9 cellular contexts compared by ENCODE assay signal in the genomic region with DNA sequence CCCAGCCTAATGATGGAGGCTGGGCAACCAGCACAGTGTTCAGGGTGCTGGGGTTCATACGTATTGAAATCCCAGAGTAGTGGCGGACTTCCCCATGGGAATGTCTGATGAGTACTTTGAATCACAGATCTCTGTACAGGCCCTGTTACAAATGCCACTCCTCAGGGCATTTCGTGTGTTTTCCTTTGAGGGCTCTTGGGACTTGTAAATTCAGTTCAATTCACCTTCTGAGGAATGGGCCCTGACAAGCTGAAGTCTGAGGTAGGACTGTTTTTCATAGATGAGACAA. TPM values are rescaled to one million over a fixed set of nuclear protein-coding genes. Genes with fewer than 3 reads are reported as not detected.
DNase-seq lines count a peak whose midpoint lies in the region; ATAC-seq, FAIRE-seq and TF ChIP-seq lines count a peak whose summit lies in the region.
"Had no signal": no experiment of that assay in that cellular context is flagged by ENCODE, and none has a peak within 500 bp of the region (broad histone marks: within the 10 kb centered on the region; RNA-seq: fewer than 3 reads in every experiment).

No MANE protein-coding gene starts in this region.

- H3K27ac Mint-ChIP-seq in HFFc6: peak overlapping the region; percentile 90

- no peak for TF ChIP-seq EP300 in K562 (IDR thresholded peaks at IDR 0.05; ENCODE audit: low read length)

- peaks cover 38% of the 10 kb centered on the region for H3K36me3 Mint-ChIP-seq in HFFc6 (ENCODE audit: low read depth)

- H3K4me1 Mint-ChIP-seq in HFFc6 (ENCODE audit: low read depth): peaks cover 40% of the 10 kb centered on the region

- peaks cover 39% of the 10 kb centered on the region for H3K79me2 ChIP-seq in K562 (ENCODE audit: control insufficient read depth, insufficient read depth, low read length)

- H3K9me1 ChIP-seq in K562 (ENCODE audit: control insufficient read depth, insufficient read depth, low read length): no peaks in the 10 kb centered on the region

- no peak for TF ChIP-seq CTCF in D721Med (IDR thresholded peaks at IDR 0.05; ENCODE audit: insufficient read depth, missing control alignments)
- no peak for TF ChIP-seq CTCF in HFFc6 (IDR thresholded peaks at IDR 0.05)
- TF ChIP-seq CTCF in K562 (IDR thresholded peaks at IDR 0.05 in 2 of 3, conservative IDR thresholded peaks at IDR 0.05 in 1 of 3; ENCODE audit: insufficient read depth in 2 of 3, low read depth in 1 of 3, low read length in 3 of 3): no peak

- H4K20me1 ChIP-seq in K562 (replicated peaks; ENCODE audit: control insufficient read depth, insufficient read depth, low read length): no peaks in the 10 kb centered on the region

- peaks cover 9 to 15% of the 10 kb centered on the region in 2 experiments; a peak in 3 of 5 replicates for H3K4me1 ChIP-seq in K562 (replicated peaks in 1 of 2; ENCODE audit: control insufficient read depth in 2 of 2, insufficient read depth in 2 of 2, low read length in 2 of 2)
- H3K4me1 ChIP-seq in mucosa of rectum (ENCODE audit: control insufficient read depth in 2 of 2, insufficient read depth in 2 of 2, low read length in 2 of 2): peaks cover 8 to 14% of the 10 kb centered on the region in 2 donors

- BruUV-seq in K562 (replicated peaks; lab: Mats Ljungman, UMichigan): no TSS peak

- FAIRE-seq in D721Med (lab: Jason Lieb, UNC): peak; percentile 11
- no peak for FAIRE-seq in K562 (lab: Jason Lieb, UNC)

- peak overlapping the region; percentile 83; the same call in 1 of the 3 replicates for H3K27ac ChIP-seq in K562 (ENCODE audit: extremely low read depth, low read depth, low read length)
- peak overlapping the region; percentile 97 for H3K27ac ChIP-seq in mucosa of rectum (ENCODE audit: low read depth in 2 of 2, low read length in 2 of 2)

- POLR2A ChIA-PET in K562 (lab: Yijun Ruan, JAX): interaction anchor here (0.6 to 1.3 kb wide), 5 partner anchors 12 to 1861 kb away, joined by 3 to 7 read pairs (median 3); no protein-coding TSS in a partner anchor

- H3K4me3 Mint-ChIP-seq in HFFc6: peak overlapping the region; percentile 93

- 12% methylated on average over 3 of the region's 3 CpGs for WGBS in K562 (ENCODE audit: insufficient coverage, low coverage, missing lambda C conversion rate)

- H3K36me3 ChIP-seq in K562 (ENCODE audit: control insufficient read depth, insufficient read depth, low read length): peaks cover 3% of the 10 kb centered on the region
- no peaks in the 10 kb centered on the region for H3K36me3 ChIP-seq in mucosa of rectum (ENCODE audit: control insufficient read depth in 2 of 2, insufficient read depth in 2 of 2, low read length in 2 of 2)

- no peaks in the 10 kb centered on the region for H3K9me3 ChIP-seq in K562 (replicated peaks; ENCODE audit: control insufficient read depth, insufficient read depth, low read depth, low read length)
- no peaks in the 10 kb centered on the region for H3K9me3 ChIP-seq in mucosa of rectum (ENCODE audit: control insufficient read depth in 2 of 2, low read length in 2 of 2)

- H3K27me3 ChIP-seq in K562 (ENCODE audit: control insufficient read depth in 2 of 2, insufficient read depth in 2 of 2, low read length in 2 of 2) (no peaks in the 10 kb centered on the region), mucosa of rectum (ENCODE audit: control insufficient read depth in 2 of 2, insufficient read depth in 2 of 2, low read length in 2 of 2) (no peaks in the 10 kb centered on the region)

- ATAC-seq in K562 (no peak), GM19324 (IDR thresholded peaks at IDR 0.05; ENCODE audit: low FRiP score, unreplicated experiment) (no peak)

- intact Hi-C loops in K562 (cut with micrococcal nuclease): no loop called here

- no peaks in the 10 kb centered on the region; the same call in 1 of the 2 replicates for H3K27me3 Mint-ChIP-seq in HFFc6 (ENCODE audit: insufficient read depth)

- TF ChIP-seq POLR2A in K562 (conservative IDR thresholded peaks at IDR 0.05): peak; percentile 56; the same call in 1 of the 2 replicates

- CTCF ChIA-PET in K562 (lab: Yijun Ruan, JAX; ENCODE audit: low intra/inter-chr PET ratio): no interaction called here

- H3K4me2 ChIP-seq in K562 (ENCODE audit: insufficient read depth, low read length): peak overlapping the region; percentile 85

- peaks cover 18% of the 10 kb centered on the region for H3K9me3 Mint-ChIP-seq in HFFc6

- no peak for DNase-seq in D721Med (ENCODE audit: insufficient read length, low spot score)
- no peak for DNase-seq in HFFc6
- no peak for DNase-seq in K562 (ENCODE audit: extremely low read depth in 1 of 4, low spot score in 3 of 4)
- no peak for DNase-seq in NCI-H187 treated with DMSO at 0.1 percent for 48 hours (lab: John Stamatoyannopoulos, UW)
- no peak for DNase-seq in NCI-H2196 treated with DMSO at 0.1 percent for 48 hours (lab: John Stamatoyannopoulos, UW; ENCODE audit: unreplicated experiment)
- DNase-seq in kidney tubule cell (ENCODE audit: low spot score): no peak

- TF ChIP-seq RAD21 in K562 (CRISPR knock-in tag; conservative IDR thresholded peaks at IDR 0.05 in 1 of 2, IDR thresholded peaks at IDR 0.05 in 1 of 2): no peak

- peak overlapping the region; percentile 82 to 94; a peak in 2 of 4 replicates for H3K9ac ChIP-seq in K562 (ENCODE audit: insufficient read depth in 1 of 2, low read depth in 2 of 2, low read length in 2 of 2)
- peak overlapping the region; percentile 76 to 97 for H3K9ac ChIP-seq in mucosa of rectum (ENCODE audit: low read depth in 1 of 2, low read length in 2 of 2)

- H2AFZ ChIP-seq in K562 (ENCODE audit: low read depth, low read length): peak overlapping the region; percentile 93

- in situ Hi-C loops in K562 (cut with MboI): no loop called here

- H3K4me3 ChIP-seq in K562 (peak overlapping the region; percentile 92), mucosa of rectum (ENCODE audit: low read length in 2 of 2) (peak overlapping the region; percentile 75 to 83)

TF ChIP-seq in K562, 482 proteins besides CTCF, POLR2A, EP300 and RAD21 (continues in another document):
- TF ChIP-seq ZNF12 (CRISPR knock-in tag; IDR thresholded peaks at IDR 0.05): no peak
- TF ChIP-seq RFX5 (IDR thresholded peaks at IDR 0.05; ENCODE audit: low read depth, low read length): no peak
- TF ChIP-seq PML (IDR thresholded peaks at IDR 0.05; ENCODE audit: low read length): no peak

RNA-seq across cellular contexts. Expression of a gene that starts 0.3 kb away (rescaled TPM):
- 10 to 100 TPM; 15.0 to 21.6 (median 17.7) TPM for total RNA-seq in HFFc6 (2021; fragmentation: NEBNext Ultra II Directional; extraction: Animal tissue kit (Norgen Biotek cat#: 25700))
- total RNA-seq in K562 (2011; cell fraction: chromatin; rRNA removed; ENCODE audit: low replicate concordance): 6.0 and 21.7 TPM in 2 replicates
- 10.3 and 12.0 TPM in 2 replicates for total RNA-seq in K562 (2011; cell fraction: nucleolus; rRNA removed)
- total RNA-seq in K562 (2011; cell fraction: nucleoplasm; rRNA removed): 11.3 and 14.8 TPM in 2 replicates
- 16.5 and 16.9 TPM in 2 replicates for total RNA-seq in K562 (2014; rRNA removed)
- 24.3 and 29.2 TPM in 2 replicates for total RNA-seq in K562 (2014; rRNA removed; fragmentation: Illumina TruSeq; extraction: Trizol)
- total RNA-seq in K562 (2015; rRNA removed; fragmentation: Illumina TruSeq; extraction: Trizol): 22.1 and 26.2 TPM in 2 replicates
- total RNA-seq in K562 (2021): 12.8 and 14.2 TPM in 2 replicates
- 21.0 and 25.8 TPM in 2 replicates for polyA plus RNA-seq in K562 (2011; rRNA removed)
- 10.4 and 10.6 TPM in 2 replicates for polyA plus RNA-seq in K562 (2011; cell fraction: cytosol; rRNA removed)
- 5.9 and 8.2 TPM in 2 replicates for polyA plus RNA-seq in K562 (2011; cell fraction: nucleus; rRNA removed)
- polyA plus RNA-seq in K562 (2012): 11.0 and 13.0 TPM in 2 replicates
- polyA plus RNA-seq in K562 (2014; fragmentation: Illumina TruSeq; extraction: Trizol): 20.9 and 22.9 TPM in 2 replicates
- 1 to 10 TPM; 6.7 to 9.1 TPM for polyA plus RNA-seq in K562 (2014; fragmentation: Nextera tagmentation; extraction: Ambion mirVana)
- polyA plus RNA-seq in K562 (2014; rRNA removed): 20.5 and 25.5 TPM in 2 replicates
- 12.0 and 14.8 TPM in 2 replicates for polyA minus RNA-seq in K562 (2011; rRNA and poly(A)+ RNA removed)
- polyA minus RNA-seq in K562 (2011; cell fraction: cytosol; rRNA and poly(A)+ RNA removed): 7.5 and 7.9 TPM in 2 replicates
- 5.3 and 15.1 TPM in 2 replicates for polyA minus RNA-seq in K562 (2011; cell fraction: nucleus; rRNA and poly(A)+ RNA removed)

RNA-seq across cellular contexts. Expression of a gene that starts 28.6 kb away (rescaled TPM):
- total RNA-seq in HFFc6 (2021; fragmentation: NEBNext Ultra II Directional; extraction: Animal tissue kit (Norgen Biotek cat#: 25700)): not detected
- not detected in 2 replicates for total RNA-seq in K562 (2011; cell fraction: chromatin; rRNA removed; ENCODE audit: low replicate concordance)
- total RNA-seq in K562 (2011; cell fraction: nucleolus; rRNA removed): not detected in 2 replicates
- not detected in 2 replicates for total RNA-seq in K562 (2011; cell fraction: nucleoplasm; rRNA removed)
- total RNA-seq in K562 (2014; rRNA removed) (not detected in 2 replicates), K562 (2014; rRNA removed; fragmentation: Illumina TruSeq; extraction: Trizol) (not detected in 2 replicates), K562 (2015; rRNA removed; fragmentation: Illumina TruSeq; extraction: Trizol) (not detected in 2 replicates), K562 (2021) (not detected in 2 replicates)
- polyA plus RNA-seq in K562 (2011; rRNA removed) (not detected in 2 replicates), K562 (2014; fragmentation: Illumina TruSeq; extraction: Trizol) (not detected in 2 replicates), K562 (2014; fragmentation: Nextera tagmentation; extraction: Ambion mirVana) (under 1 TPM in 1 of 2 experiments, not detected in 1; 0.07 TPM), K562 (2014; rRNA removed) (not detected in 2 replicates)
- not detected in 2 replicates for polyA plus RNA-seq in K562 (2011; cell fraction: cytosol; rRNA removed)
- not detected in 2 replicates for polyA plus RNA-seq in K562 (2011; cell fraction: nucleus; rRNA removed)
- polyA plus RNA-seq in K562 (2012): 0.07 and 0.08 TPM in 2 replicates
- polyA minus RNA-seq in K562 (2011; rRNA and poly(A)+ RNA removed): not detected in 2 replicates
- not detected in 2 replicates for polyA minus RNA-seq in K562 (2011; cell fraction: cytosol; rRNA and poly(A)+ RNA removed)
- not detected in 2 replicates for polyA minus RNA-seq in K562 (2011; cell fraction: nucleus; rRNA and poly(A)+ RNA removed)
- total RNA-seq: NCI-H460 had no signal
